Comparison of ENCODE assay signal across 31 cellular contexts in genomic region chr3:49876567-49876966, GRCh38. TPM values are rescaled to one million over a fixed set of nuclear protein-coding genes. Genes with fewer than 3 reads are reported as not detected.
"Had no signal": no experiment of that assay in that cellular context is flagged by ENCODE, and none has a peak within 500 bp of the region (broad histone marks: within the 10 kb centered on the region; RNA-seq: fewer than 3 reads in every experiment).

No MANE protein-coding gene starts in this region.

- H3K4me1 Mint-ChIP-seq: mesothelial cell of epicardium had no signal

- H3K9me3 ChIP-seq: colonic mucosa, esophagus squamous epithelium, gastrocnemius medialis, heart right ventricle, left lung, lower lobe of right lung, mucosa of descending colon had no signal

- H3K4me1 ChIP-seq: left lung, lower lobe of right lung had no signal

- H3K27ac Mint-ChIP-seq: dendritic cell treated with granulocyte-macrophage colony-stimulating factor and Interleukin-4, amounts not matched to agents 40 ng/mL and 50 ng/mL, for 4 days; effector memory CD8-positive, alpha-beta T cell; endodermal cell; mesothelial cell of epicardium had no signal

- H3K36me3 ChIP-seq: colonic mucosa, esophagus squamous epithelium, gastrocnemius medialis, heart right ventricle, left lung, lower lobe of right lung had no signal

- ATAC-seq: effector memory CD8-positive, alpha-beta T cell; esophagus mucosa; gastrocnemius medialis; heart right ventricle; left cardiac atrium; left lung; left ventricle myocardium superior; lower lobe of right lung; mucosa of descending colon had no signal

- H3K36me3 Mint-ChIP-seq: mesothelial cell of epicardium had no signal

- H3K27me3 ChIP-seq: colonic mucosa had no signal

- H3K4me3 ChIP-seq: colonic mucosa, esophagus squamous epithelium, gastrocnemius medialis, heart right ventricle, left lung, lower lobe of right lung, mucosa of descending colon had no signal

- H3K9me3 Mint-ChIP-seq: dendritic cell treated with granulocyte-macrophage colony-stimulating factor and Interleukin-4, amounts not matched to agents 40 ng/mL and 50 ng/mL, for 4 days; effector memory CD8-positive, alpha-beta T cell; endodermal cell; mesothelial cell of epicardium had no signal

- DNase-seq: colonic mucosa; cortex of kidney; effector CD8-positive, alpha-beta T cell; effector memory CD8-positive, alpha-beta T cell; endodermal cell; erythroblast; esophagus squamous epithelium; foreskin fibroblast; foreskin melanocyte; gastrocnemius medialis; glutamatergic neuron; head of caudate nucleus; heart right ventricle; hippocampal formation; left cardiac atrium; left lung; left ventricle myocardium superior; lower lobe of right lung; mesenchymal stem cell; mucosa of descending colon had no signal

- H3K27ac ChIP-seq: colonic mucosa, epithelial cell of prostate, esophagus squamous epithelium, gastrocnemius medialis, heart right ventricle, left lung, lower lobe of right lung had no signal

- H3K4me3 Mint-ChIP-seq: dendritic cell treated with granulocyte-macrophage colony-stimulating factor and Interleukin-4, amounts not matched to agents 40 ng/mL and 50 ng/mL, for 4 days; effector memory CD8-positive, alpha-beta T cell; endodermal cell; mesothelial cell of epicardium had no signal

RNA-seq across cellular contexts. Expression of gene CAMKV, which starts 6.9 kb away (rescaled TPM):
- total RNA-seq: dermis microvascular lymphatic vessel endothelial cell, esophagus mucosa, gastrocnemius medialis, glomerular endothelial cell, heart right ventricle, kidney epithelial cell, left cardiac atrium, left lung, left ventricle myocardium superior, lower leg skin, lower lobe of right lung, mesenteric fat pad, mesothelial cell of epicardium, mucosa of descending colon, myocyte had no signal
- polyA plus RNA-seq: heart right ventricle, keratinocyte had no signal
